In genomic region chr17:35312790-35313711, GRCh38 we compare ENCODE assay signal across 8 cellular contexts.
DNase-seq lines count a peak whose midpoint lies in the region; ATAC-seq, FAIRE-seq and TF ChIP-seq lines count a peak whose summit lies in the region.

No MANE protein-coding gene starts in this region.

- H3K18ac ChIP-seq in mesendoderm (ENCODE audit: low read length), result no peak overlapping the region

- H3K9me3 Mint-ChIP-seq in activated CD8-positive, alpha-beta T cell treated with anti-CD3 and anti-CD28 coated beads for 36 hours, result peaks cover 13% of the 10 kb centered on the region

- TF ChIP-seq POLR2A in GM12892 (IDR thresholded peaks at IDR 0.05; ENCODE audit: low read depth, low read length), result no peak

- POLR2A ChIA-PET in activated CD8-positive, alpha-beta T cell treated with anti-CD3 and anti-CD28 coated beads for 36 hours (lab: Charles Lee), result interaction anchor here (0.7 to 4.0 kb wide), 13 partner anchors 20 to 497 kb away, joined by 3 to 35 read pairs (median 4); partner anchors contain the start of genes SLFN11, SLFN12L and SLFN13

- H3K4ac ChIP-seq in mesendoderm (ENCODE audit: low read depth, low read length), result no peak overlapping the region

- H2AK5ac ChIP-seq in mesendoderm (ENCODE audit: low read length), result no peak overlapping the region

- peaks cover 42% of the 10 kb centered on the region for H3K4me1 Mint-ChIP-seq in activated CD8-positive, alpha-beta T cell treated with anti-CD3 and anti-CD28 coated beads for 36 hours (ENCODE audit: low read depth)

- peak; percentile 86 for TF ChIP-seq CTCF in activated CD8-positive, alpha-beta T cell treated with anti-CD3 and anti-CD28 coated beads for 36 hours (IDR thresholded peaks at IDR 0.05)

- peaks cover 1% of the 10 kb centered on the region for H3K4me1 ChIP-seq in mesendoderm (ENCODE audit: control insufficient read depth, low read depth, low read length)

- no peak overlapping the region for H2BK5ac ChIP-seq in mesendoderm (ENCODE audit: low read length)

- H3K27ac Mint-ChIP-seq in activated CD8-positive, alpha-beta T cell treated with anti-CD3 and anti-CD28 coated beads for 36 hours, result peak overlapping the region; percentile 94

- peaks cover 6% of the 10 kb centered on the region for H3K36me3 Mint-ChIP-seq in activated CD8-positive, alpha-beta T cell treated with anti-CD3 and anti-CD28 coated beads for 36 hours (ENCODE audit: low read depth)

- no peak overlapping the region for H2BK120ac ChIP-seq in mesendoderm (ENCODE audit: low read depth, low read length)

- no peaks in the 10 kb centered on the region for H3K36me3 ChIP-seq in mesendoderm (ENCODE audit: control insufficient read depth, insufficient read depth, low read length)

- no peaks in the 10 kb centered on the region for H3K79me1 ChIP-seq in mesendoderm (ENCODE audit: low read length)

- WGBS in mesendoderm (ENCODE audit: extremely low coverage, insufficient coverage, low lambda C conversion rate), result no CpG with 5 or more reads among the region's 20 CpGs

- H3K4me3 Mint-ChIP-seq in activated CD8-positive, alpha-beta T cell treated with anti-CD3 and anti-CD28 coated beads for 36 hours, result peak overlapping the region; percentile 86

- no peak overlapping the region for H4K5ac ChIP-seq in mesendoderm (ENCODE audit: low read length)

- peak overlapping the region; percentile 83 for H3K4me2 ChIP-seq in mesendoderm (ENCODE audit: low read length)

- CTCF ChIA-PET in activated CD8-positive, alpha-beta T cell treated with anti-CD3 and anti-CD28 coated beads for 36 hours (lab: Charles Lee), result interaction anchor here (0.6 to 6.5 kb wide), 52 partner anchors 9 to 494 kb away, joined by 3 to 77 read pairs (median 4); partner anchors contain the start of genes RASL10B, SLFN11, SLFN12L and SLFN13

- no peaks in the 10 kb centered on the region for H3K27me3 Mint-ChIP-seq in activated CD8-positive, alpha-beta T cell treated with anti-CD3 and anti-CD28 coated beads for 36 hours

- H3K4me3 ChIP-seq in mesendoderm (ENCODE audit: low read length), result peak overlapping the region; percentile 73

- H3K23ac ChIP-seq in mesendoderm (ENCODE audit: low read length), result no peak overlapping the region

- H2BK15ac ChIP-seq in mesendoderm (replicated peaks; ENCODE audit: low read depth), result no peak overlapping the region

- peak overlapping the region; percentile 66 for H3K9ac ChIP-seq in mesendoderm (ENCODE audit: low read length)

- no peak overlapping the region for H3K27ac ChIP-seq in mesendoderm (ENCODE audit: low read depth, low read length)

- peak overlapping the region; percentile 79 for H3K56ac ChIP-seq in mesendoderm (ENCODE audit: low read length)

- ATAC-seq in HG03135 (IDR thresholded peaks at IDR 0.05; ENCODE audit: unreplicated experiment), result peak; percentile 59
- peak; percentile 93 for ATAC-seq in activated CD8-positive, alpha-beta T cell treated with anti-CD3 and anti-CD28 coated beads for 36 hours
- no peak for ATAC-seq in GM19351 (IDR thresholded peaks at IDR 0.05; ENCODE audit: unreplicated experiment)

- intact Hi-C loops in activated CD8-positive, alpha-beta T cell treated with anti-CD3 and anti-CD28 coated beads for 36 hours (cut with micrococcal nuclease), result loop anchor here (2.0 kb wide), 1 partner anchor 224 kb away; the partner anchor contains the start of gene SLFN12L

- H3K79me2 ChIP-seq in mesendoderm (ENCODE audit: control insufficient read depth, insufficient read depth, low read length), result no peaks in the 10 kb centered on the region

- no peaks in the 10 kb centered on the region for H3K27me3 ChIP-seq in mesendoderm (ENCODE audit: insufficient read depth, low read length, poor library complexity)

- peak; percentile 97 for FAIRE-seq in GM12892 (lab: Jason Lieb, UNC)
- peak; percentile 58 for FAIRE-seq in endometrium (lab: Jason Lieb, UNC)

- DNase-seq in GM12892 (ENCODE audit: insufficient read length), result peak; percentile 37
- peak; percentile 39 for DNase-seq in NCI-H748 treated with DMSO at 0.1 percent for 48 hours (lab: John Stamatoyannopoulos, UW)
- DNase-seq in activated CD8-positive, alpha-beta T cell treated with anti-CD3 and anti-CD28 coated beads for 36 hours, result peak; percentile 94
- DNase-seq in mesendoderm, result peak; percentile 92
- peak; percentile 70 for DNase-seq in stimulated activated CD8-positive, alpha-beta memory T cell treated with anti-CD3 and anti-CD28 coated beads, Interleukin-15, amount 100 ng/mL, for 1 hour (ENCODE audit: low read depth)

- H4K8ac ChIP-seq in mesendoderm (ENCODE audit: low read depth, low read length), result no peak overlapping the region

Comparison
In these comparisons a context has a peak if more than half of its experiments do, and no peak if none do; other contexts are left out.
1. DNase-seq: peak in every context shown above with its lines; median percentile 94 in activated CD8-positive, alpha-beta T cell treated with anti-CD3 and anti-CD28 coated beads for 36 hours; 92 in mesendoderm; 70 in stimulated activated CD8-positive, alpha-beta memory T cell treated with anti-CD3 and anti-CD28 coated beads, Interleukin-15, amount 100 ng/mL, for 1 hour; 39 in NCI-H748 treated with DMSO at 0.1 percent for 48 hours; 37 in GM12892.